ENCODE assay signal across 11 cellular contexts in genomic region chr20:58436868-58437645, GRCh38. TPM values are rescaled to one million over a fixed set of nuclear protein-coding genes. Genes with fewer than 3 reads are reported as not detected.
DNase-seq lines count a peak whose midpoint lies in the region; ATAC-seq and TF ChIP-seq lines count a peak whose summit lies in the region.
"Had no signal": no experiment of that assay in that cellular context is flagged by ENCODE, and none has a peak within 500 bp of the region (broad histone marks: within the 10 kb centered on the region; RNA-seq: fewer than 3 reads in every experiment).

No MANE protein-coding gene starts in this region.

- peaks cover 86% of the 10 kb centered on the region for H3K79me2 ChIP-seq in hepatocyte

- DNase-seq in ACHN = peak; percentile 74
- DNase-seq in hepatocyte (ENCODE audit: low spot score) = peak; percentile 50
- DNase-seq in NCI-H2227 treated with DMSO at 0.1 percent for 48 hours (lab: John Stamatoyannopoulos, UW) = no peak
- no peak for DNase-seq in testis
- DNase-seq in HuH-7.5 (ENCODE audit: low spot score) = no peak
- DNase-seq: activated CD4-positive, alpha-beta T cell treated with anti-CD3 and anti-CD28 coated beads for 1 hour; NCI-H1694 treated with DMSO at 0.1 percent for 48 hours had no signal

- H3K4me1 ChIP-seq in hepatocyte (ENCODE audit: insufficient read depth) (peaks cover 3% of the 10 kb centered on the region), testis (peaks cover 5% of the 10 kb centered on the region)

- H3K27ac ChIP-seq in hepatocyte (peak overlapping the region; percentile 80), testis (no peak overlapping the region)
- H3K27ac ChIP-seq: parathyroid adenoma had no signal

- TF ChIP-seq CTCF in hepatocyte (IDR thresholded peaks at IDR 0.05; ENCODE audit: poor library complexity) (no peak), testis (IDR thresholded peaks at IDR 0.05) (no peak)

- TF ChIP-seq POLR2A in testis (IDR thresholded peaks at IDR 0.05) = no peak

- in situ Hi-C loops in ACHN (cut with HindIII; ENCODE audit: low pct_ligation_motif_present, low pct_unique_long_range_greater_than_20kb, low sequenced_read_pairs) = no loop called here

- H2AFZ ChIP-seq in hepatocyte = no peak overlapping the region
- H2AFZ ChIP-seq: parathyroid adenoma had no signal

- peak; percentile 72 for ATAC-seq in GM19025 (IDR thresholded peaks at IDR 0.05; ENCODE audit: low read depth, unreplicated experiment)
- peak; percentile 74 for ATAC-seq in HG03378 (IDR thresholded peaks at IDR 0.05; ENCODE audit: unreplicated experiment)
- ATAC-seq in GM21717 (IDR thresholded peaks at IDR 0.05; ENCODE audit: unreplicated experiment) = no peak

- 84% methylated on average over 5 of the region's 5 CpGs for WGBS in hepatocyte (ENCODE audit: low lambda C conversion rate, missing lambda C conversion rate)
- WGBS in testis, 2 donors = 85 to 96% methylated on average over 5 of the region's 5 CpGs

- H3K27me3 ChIP-seq in hepatocyte (no peaks in the 10 kb centered on the region), testis (no peaks in the 10 kb centered on the region)

- peaks cover 7% of the 10 kb centered on the region for H4K20me1 ChIP-seq in hepatocyte (ENCODE audit: insufficient read depth, poor library complexity, severe bottlenecking)

- H3K9me3 ChIP-seq in hepatocyte (ENCODE audit: low read depth) = no peaks in the 10 kb centered on the region
- no peaks in the 10 kb centered on the region for H3K9me3 ChIP-seq in testis

- H3K36me3 ChIP-seq in hepatocyte (replicated peaks; ENCODE audit: insufficient read depth, low read depth) (no peaks in the 10 kb centered on the region), testis (ENCODE audit: low read depth, missing control alignments) (no peaks in the 10 kb centered on the region)

- peak overlapping the region; percentile 22 for H3K4me2 ChIP-seq in hepatocyte

- H3K9me2 ChIP-seq in hepatocyte (replicated peaks; ENCODE audit: insufficient read depth) = no peaks in the 10 kb centered on the region

- no peak overlapping the region for H3K4me3 ChIP-seq in hepatocyte
- no peak overlapping the region for H3K4me3 ChIP-seq in testis

- intact Hi-C loops in testis (cut with DNase I; ENCODE audit: low total_unique reads) = no loop called here

RNA-seq across cellular contexts. Expression of gene VAPB, which starts 48.0 kb away (rescaled TPM):
- total RNA-seq in hepatocyte (26.8 and 32.1 TPM in 2 replicates), testis (10 to 100 TPM; 23.5 to 23.8 TPM)
- polyA plus RNA-seq in hepatocyte (40.1 and 49.6 TPM in 2 replicates), testis (ENCODE audit: insufficient read depth, low read depth, low replicate concordance) (31.4 TPM)

Comparison
In these comparisons a context has a peak if more than half of its experiments do, and no peak if none do; other contexts are left out.
1. DNase-seq: peak in ACHN (single experiment) and hepatocyte (single experiment); none in NCI-H2227 treated with DMSO at 0.1 percent for 48 hours (single experiment), testis (single experiment) and HuH-7.5 (single experiment).